Comparison of ENCODE assay signal across 1 cellular context in the genomic region with DNA sequence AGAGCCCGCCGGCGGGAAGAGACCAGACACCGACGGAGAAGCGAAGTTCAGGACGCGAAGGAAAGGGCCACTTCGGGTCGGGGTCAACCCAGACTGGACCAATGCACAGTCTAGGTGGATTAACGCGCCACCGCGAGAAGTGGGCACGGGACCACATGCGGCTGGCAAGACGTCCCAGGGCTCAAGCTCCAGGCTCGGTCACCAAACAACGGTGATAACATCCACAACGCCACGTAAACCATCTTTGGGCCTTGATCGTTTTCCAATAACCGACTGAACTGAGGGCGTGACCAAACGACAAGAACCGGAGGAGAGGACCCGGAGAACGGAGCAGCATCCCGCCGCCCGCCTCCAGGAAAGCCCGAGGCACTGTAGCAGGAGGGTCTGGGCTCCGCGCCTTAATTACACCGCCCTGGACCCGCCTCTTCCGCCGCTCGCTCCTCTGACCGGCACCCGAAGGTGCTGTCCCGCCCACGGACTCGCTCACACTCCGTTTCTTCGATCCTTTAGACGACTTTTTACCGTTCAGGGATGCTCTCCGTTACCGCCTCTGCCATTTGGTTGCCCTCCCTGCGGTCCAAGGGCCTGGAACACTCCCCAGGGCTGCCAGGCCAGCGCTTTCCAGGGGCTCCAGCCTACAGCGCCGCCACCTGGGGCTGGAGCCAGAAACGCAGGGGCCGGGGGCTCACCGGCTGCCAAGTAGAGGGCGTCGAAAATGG.
TF ChIP-seq lines count a peak whose summit lies in the region.

No MANE protein-coding gene starts in this region.

TF ChIP-seq in HCT116, 20 proteins besides CTCF, POLR2A, EP300 and RAD21 (continued from another document):
- TF ChIP-seq, protein P1, sequence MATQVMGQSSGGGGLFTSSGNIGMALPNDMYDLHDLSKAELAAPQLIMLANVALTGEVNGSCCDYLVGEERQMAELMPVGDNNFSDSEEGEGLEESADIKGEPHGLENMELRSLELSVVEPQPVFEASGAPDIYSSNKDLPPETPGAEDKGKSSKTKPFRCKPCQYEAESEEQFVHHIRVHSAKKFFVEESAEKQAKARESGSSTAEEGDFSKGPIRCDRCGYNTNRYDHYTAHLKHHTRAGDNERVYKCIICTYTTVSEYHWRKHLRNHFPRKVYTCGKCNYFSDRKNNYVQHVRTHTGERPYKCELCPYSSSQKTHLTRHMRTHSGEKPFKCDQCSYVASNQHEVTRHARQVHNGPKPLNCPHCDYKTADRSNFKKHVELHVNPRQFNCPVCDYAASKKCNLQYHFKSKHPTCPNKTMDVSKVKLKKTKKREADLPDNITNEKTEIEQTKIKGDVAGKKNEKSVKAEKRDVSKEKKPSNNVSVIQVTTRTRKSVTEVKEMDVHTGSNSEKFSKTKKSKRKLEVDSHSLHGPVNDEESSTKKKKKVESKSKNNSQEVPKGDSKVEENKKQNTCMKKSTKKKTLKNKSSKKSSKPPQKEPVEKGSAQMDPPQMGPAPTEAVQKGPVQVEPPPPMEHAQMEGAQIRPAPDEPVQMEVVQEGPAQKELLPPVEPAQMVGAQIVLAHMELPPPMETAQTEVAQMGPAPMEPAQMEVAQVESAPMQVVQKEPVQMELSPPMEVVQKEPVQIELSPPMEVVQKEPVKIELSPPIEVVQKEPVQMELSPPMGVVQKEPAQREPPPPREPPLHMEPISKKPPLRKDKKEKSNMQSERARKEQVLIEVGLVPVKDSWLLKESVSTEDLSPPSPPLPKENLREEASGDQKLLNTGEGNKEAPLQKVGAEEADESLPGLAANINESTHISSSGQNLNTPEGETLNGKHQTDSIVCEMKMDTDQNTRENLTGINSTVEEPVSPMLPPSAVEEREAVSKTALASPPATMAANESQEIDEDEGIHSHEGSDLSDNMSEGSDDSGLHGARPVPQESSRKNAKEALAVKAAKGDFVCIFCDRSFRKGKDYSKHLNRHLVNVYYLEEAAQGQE (IDR thresholded peaks at IDR 0.05; ENCODE audit: low read depth), result no peak
- no peak for TF ChIP-seq FOSL1 (IDR thresholded peaks at IDR 0.05; ENCODE audit: low read depth)
- no peak for TF ChIP-seq ELF1 (IDR thresholded peaks at IDR 0.05; ENCODE audit: borderline replicate concordance, low read depth)
- TF ChIP-seq EGR1 (IDR thresholded peaks at IDR 0.05; ENCODE audit: low read depth), result peak; percentile 83
- TF ChIP-seq YY1 (IDR thresholded peaks at IDR 0.05; ENCODE audit: extremely low read depth, insufficient replicate concordance, low read depth, low read length), result no peak
- peak; percentile 44 for TF ChIP-seq TCF7L2 (IDR thresholded peaks at IDR 0.05; ENCODE audit: borderline replicate concordance, extremely low read depth, insufficient read depth, insufficient read length)
- peak; percentile 99 for TF ChIP-seq POLR2AphosphoS5 (IDR thresholded peaks at IDR 0.05; ENCODE audit: low read depth, low read length)
- TF ChIP-seq, protein P2, sequence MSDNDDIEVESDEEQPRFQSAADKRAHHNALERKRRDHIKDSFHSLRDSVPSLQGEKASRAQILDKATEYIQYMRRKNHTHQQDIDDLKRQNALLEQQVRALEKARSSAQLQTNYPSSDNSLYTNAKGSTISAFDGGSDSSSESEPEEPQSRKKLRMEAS (IDR thresholded peaks at IDR 0.05), result peak; percentile 86
- TF ChIP-seq EZH2 (IDR thresholded peaks at IDR 0.05), result no peak
- TF ChIP-seq EZH2phosphoT487 (IDR thresholded peaks at IDR 0.05; ENCODE audit: borderline replicate concordance), result no peak
- TF ChIP-seq CBX3 (IDR thresholded peaks at IDR 0.05; ENCODE audit: low read depth), result peak; percentile 34; the same call in 1 of the 2 replicates
- peak; percentile 77; the same call in 1 of the 2 replicates for TF ChIP-seq SIN3A (IDR thresholded peaks at IDR 0.05; ENCODE audit: low read depth)
TF ChIP-seq in HCT116: peak in this region for 8.
